9 cellular contexts compared by ENCODE assay signal in the genomic region with DNA sequence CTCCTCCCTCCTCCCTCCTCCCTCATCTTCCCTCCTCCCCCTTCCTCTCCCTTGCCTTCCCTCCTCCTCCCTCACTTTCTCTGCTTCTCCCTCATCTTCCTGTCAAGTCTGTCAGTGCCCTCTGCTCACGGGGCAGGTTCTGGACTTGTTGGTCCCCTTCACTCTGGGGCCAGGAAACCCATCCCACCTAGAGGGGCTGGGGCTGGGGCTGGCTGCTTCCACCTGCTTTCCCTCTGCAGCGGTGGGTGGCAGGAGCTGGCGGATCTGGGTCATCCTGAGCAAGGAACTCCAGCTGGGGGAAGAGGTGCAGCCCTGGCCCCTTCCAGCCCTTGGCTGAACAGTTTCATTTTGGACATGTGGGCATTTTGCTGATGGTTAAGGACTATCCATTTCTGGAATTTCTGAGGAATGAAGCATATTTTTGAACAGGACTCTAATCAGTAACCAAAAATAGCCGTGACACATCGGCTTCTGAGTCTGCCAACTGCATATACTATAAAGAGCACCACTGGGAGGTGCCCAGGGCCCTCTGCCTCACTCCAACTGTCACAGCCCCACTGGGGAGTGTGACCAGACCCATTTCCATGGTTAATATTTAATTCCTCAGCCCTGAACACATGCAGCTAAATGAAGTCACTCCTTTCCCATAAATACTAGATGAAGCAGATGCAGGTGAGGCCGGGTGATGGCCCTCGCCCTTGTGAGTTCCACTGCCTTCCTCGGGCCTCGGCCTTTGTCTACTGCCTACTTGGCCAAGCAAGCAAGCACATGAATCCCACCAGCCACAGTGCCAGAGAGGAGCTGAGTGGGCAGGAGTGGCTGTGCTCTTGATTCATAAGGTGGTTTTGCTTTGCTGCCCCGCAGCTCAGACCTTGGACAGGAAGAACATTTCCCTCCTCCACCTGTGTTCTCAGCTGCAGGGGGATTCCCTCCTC. TPM values are rescaled to one million over a fixed set of nuclear protein-coding genes. Genes with fewer than 3 reads are reported as not detected.
DNase-seq lines count a peak whose midpoint lies in the region; ATAC-seq and TF ChIP-seq lines count a peak whose summit lies in the region.
"Had no signal": no experiment of that assay in that cellular context is flagged by ENCODE, and none has a peak within 500 bp of the region (broad histone marks: within the 10 kb centered on the region; RNA-seq: fewer than 3 reads in every experiment).

No MANE protein-coding gene starts in this region.

- ATAC-seq in HG02642 (IDR thresholded peaks at IDR 0.05; ENCODE audit: poor library complexity, unreplicated experiment) (peak; percentile 54), HG03469 (IDR thresholded peaks at IDR 0.05; ENCODE audit: unreplicated experiment) (no peak), upper lobe of left lung (ENCODE audit: low FRiP score in 2 of 2) (no peak), HG03039 (IDR thresholded peaks at IDR 0.05; ENCODE audit: unreplicated experiment) (no peak)

- H3K4me1 ChIP-seq in upper lobe of left lung = no peaks in the 10 kb centered on the region

- no peak for TF ChIP-seq EP300 in upper lobe of left lung (IDR thresholded peaks at IDR 0.05)

- no peaks in the 10 kb centered on the region for H3K9me3 ChIP-seq in upper lobe of left lung

- DNase-seq in COLO668 (lab: John Stamatoyannopoulos, UW; ENCODE audit: unreplicated experiment) (peak; percentile 65), choroid plexus epithelial cell (ENCODE audit: low read depth) (peak; percentile 39), mucosa of gallbladder (ENCODE audit: low spot score) (peak; percentile 25), upper lobe of left lung (no peak), C1 segment of cervical spinal cord (lab: John Stamatoyannopoulos, UW) (no peak)
- DNase-seq: NCI-H2227 treated with DMSO at 0.1 percent for 48 hours had no signal

- no peak overlapping the region for H3K27ac ChIP-seq in upper lobe of left lung

- H3K4me3 ChIP-seq in choroid plexus epithelial cell (ENCODE audit: low read depth, low read length) = no peak overlapping the region
- no peak overlapping the region for H3K4me3 ChIP-seq in upper lobe of left lung

- no peak for TF ChIP-seq POLR2A in upper lobe of left lung (IDR thresholded peaks at IDR 0.05)

- no peaks in the 10 kb centered on the region for H3K27me3 ChIP-seq in upper lobe of left lung

- TF ChIP-seq CTCF in choroid plexus epithelial cell (conservative IDR thresholded peaks at IDR 0.05; ENCODE audit: low read depth, low read length) (no peak), upper lobe of left lung (IDR thresholded peaks at IDR 0.05) (no peak)

- 78 to 79% methylated on average over 10 of the region's 10 CpGs for WGBS in upper lobe of left lung, 2 donors

- H3K36me3 ChIP-seq in upper lobe of left lung = peaks cover 0 to 3% (median 0%) of the 10 kb centered on the region in 4 donors

RNA-seq across cellular contexts. Expression of gene CHDH, which starts 39.8 kb away (rescaled TPM):
- total RNA-seq in mucosa of gallbladder = 46.4 TPM
- total RNA-seq in upper lobe of left lung = 10 to 100 TPM in 5 of 6 donors, 1 to 10 TPM in 1; 9.1 to 20.9 (median 13.9) TPM

RNA-seq across cellular contexts. Expression of gene IL17RB, which starts 39.9 kb away (rescaled TPM):
- total RNA-seq in mucosa of gallbladder (13.3 TPM), upper lobe of left lung (10 to 100 TPM in 1 of 6 donors, 1 to 10 TPM in 5; 3.1 to 15.6 (median 6.3) TPM)

Comparison
In these comparisons a context has a peak if more than half of its experiments do, and no peak if none do; other contexts are left out.
1. DNase-seq: peak in COLO668 (single experiment), choroid plexus epithelial cell (single experiment) and mucosa of gallbladder (single experiment); none in upper lobe of left lung (0 of 2) and C1 segment of cervical spinal cord (0 of 14).